22 cellular contexts compared by ENCODE assay signal in the genomic region with DNA sequence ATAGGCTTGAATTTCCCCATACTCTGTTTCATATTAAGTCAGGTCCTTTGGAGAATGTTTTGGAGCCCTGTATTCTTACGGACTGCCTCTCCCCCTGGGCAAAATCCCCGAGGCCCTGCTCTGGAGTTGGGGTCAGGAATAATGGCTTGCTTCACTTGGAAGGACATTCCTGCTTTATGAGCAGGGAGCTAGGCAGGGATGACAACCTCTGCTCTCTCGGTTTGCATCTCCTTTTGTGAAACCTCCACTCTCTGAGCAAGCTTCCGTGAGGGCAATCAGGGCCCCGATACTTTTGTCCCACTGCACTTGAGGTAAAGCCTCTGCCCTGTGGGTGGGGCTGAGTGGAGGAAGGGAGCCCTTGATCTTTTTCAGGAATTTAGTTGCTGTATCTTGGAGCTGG.
"Had no signal": no experiment of that assay in that cellular context is flagged by ENCODE, and none has a peak within 500 bp of the region (broad histone marks: within the 10 kb centered on the region; RNA-seq: fewer than 3 reads in every experiment).

No MANE protein-coding gene starts in this region.

- H3K27me3 ChIP-seq: MG63 had no signal

- H3K27ac ChIP-seq: HL-60, RWPE1 had no signal

- DNase-seq: IMR-90, Karpas-422, KG1, MG63, NCI-H1092, NCI-H1105 treated with DMSO at 0.1 percent for 48 hours, NCI-H1417 treated with DMSO at 0.1 percent for 48 hours, NCI-H146, NCI-H1930, NCI-H2081, NCI-H2107, NCI-H226, NCI-H446, NCI-H510A, NCI-H524 treated with DMSO at 0.1 percent for 48 hours, NCI-H69, NCI-H774, PC-3, SHP77 had no signal

- ATAC-seq: Panc1, PC-3 had no signal

- H3K4me3 ChIP-seq: MG63 had no signal
